Comparison of ENCODE assay signal across 28 cellular contexts in genomic region chr11:94675239-94675638, GRCh38.
DNase-seq lines count a peak whose midpoint lies in the region; ATAC-seq and TF ChIP-seq lines count a peak whose summit lies in the region.
"Had no signal": no experiment of that assay in that cellular context is flagged by ENCODE, and none has a peak within 500 bp of the region (broad histone marks: within the 10 kb centered on the region; RNA-seq: fewer than 3 reads in every experiment).

No MANE protein-coding gene starts in this region.

- H3K4me3 ChIP-seq in epithelial cell of esophagus (ENCODE audit: low read length): no peak overlapping the region
- H3K4me3 ChIP-seq in left lung: no peak overlapping the region
- H3K4me3 ChIP-seq: cardiac muscle cell, stomach, vagina had no signal

- H3K4me3 Mint-ChIP-seq in T-helper 17 cell: no peak overlapping the region
- H3K4me3 Mint-ChIP-seq: activated naive CD8-positive, alpha-beta T cell treated with anti-CD3 and anti-CD28 coated beads, Interleukin-2, amount 10 ng/mL, durations not matched to agents 7 days and 5 days; activated T-cell treated with anti-CD3 and anti-CD28 coated beads, Interleukin-2, amount 50 U/mL, for 4 hours; B cell; CD4-positive, alpha-beta memory T cell; mesothelial cell of epicardium had no signal

- no peaks in the 10 kb centered on the region for H3K36me3 ChIP-seq in left lung
- H3K36me3 ChIP-seq: cardiac muscle cell, stomach, vagina had no signal

- no peaks in the 10 kb centered on the region for H3K36me3 Mint-ChIP-seq in T-helper 17 cell (ENCODE audit: low read depth)
- H3K36me3 Mint-ChIP-seq: activated naive CD8-positive, alpha-beta T cell treated with anti-CD3 and anti-CD28 coated beads, Interleukin-2, amount 10 ng/mL, durations not matched to agents 7 days and 5 days; CD4-positive, alpha-beta memory T cell; mesothelial cell of epicardium had no signal

- no peaks in the 10 kb centered on the region for H3K27me3 ChIP-seq in left lung
- H3K27me3 ChIP-seq: cardiac muscle cell, stomach, vagina had no signal

- peaks cover 2% of the 10 kb centered on the region for H3K4me1 Mint-ChIP-seq in T-helper 17 cell
- H3K4me1 Mint-ChIP-seq: activated naive CD8-positive, alpha-beta T cell treated with anti-CD3 and anti-CD28 coated beads, Interleukin-2, amount 10 ng/mL, durations not matched to agents 7 days and 5 days; B cell; CD4-positive, alpha-beta memory T cell had no signal

- H3K4me1 ChIP-seq in left lung: no peaks in the 10 kb centered on the region
- H3K4me1 ChIP-seq: vagina had no signal

- intact Hi-C loops in left lung (cut with DNase I): no loop called here

- H3K27me3 Mint-ChIP-seq in T-helper 17 cell: peaks cover 33% of the 10 kb centered on the region

- H3K9me3 ChIP-seq in left lung: peaks cover 0 to 11% of the 10 kb centered on the region in 2 donors
- H3K9me3 ChIP-seq in T-helper 17 cell (ENCODE audit: control insufficient read depth, low read length, poor library complexity, severe bottlenecking): no peaks in the 10 kb centered on the region
- H3K9me3 ChIP-seq: stomach, vagina had no signal

- TF ChIP-seq CTCF in epithelial cell of esophagus (IDR thresholded peaks at IDR 0.05; ENCODE audit: insufficient read depth, low read depth, low read length, missing control alignments) (no peak), left lung (IDR thresholded peaks at IDR 0.05) (no peak)

- no peak overlapping the region for H3K27ac Mint-ChIP-seq in T-helper 17 cell
- H3K27ac Mint-ChIP-seq: activated naive CD8-positive, alpha-beta T cell treated with anti-CD3 and anti-CD28 coated beads, Interleukin-2, amount 10 ng/mL, durations not matched to agents 7 days and 5 days; B cell; CD4-positive, alpha-beta memory T cell; mesothelial cell of epicardium had no signal

- H3K27ac ChIP-seq in left lung: no peak overlapping the region
- H3K27ac ChIP-seq: cardiac muscle cell, stomach, vagina had no signal

- DNase-seq in NCI-H1105 (lab: John Stamatoyannopoulos, UW): peak; percentile 75
- DNase-seq in NCI-H2171 treated with DMSO at 0.1 percent for 48 hours (lab: John Stamatoyannopoulos, UW): peak; percentile 92
- peak; percentile 87 for DNase-seq in epithelial cell of esophagus (ENCODE audit: low read depth)
- peak; percentile 19 for DNase-seq in renal cortical epithelial cell (ENCODE audit: low read depth)
- no peak for DNase-seq in left lung
- DNase-seq in T-helper 17 cell: no peak
- DNase-seq in DMS153 (lab: John Stamatoyannopoulos, UW): no peak
- DNase-seq: activated CD4-positive, alpha-beta T cell treated with anti-CD3 and anti-CD28 coated beads, Interleukin-2, amount 50 U/mL, for 1 hour; activated gamma-delta T cell; activated naive CD8-positive, alpha-beta T cell treated with anti-CD3 and anti-CD28 coated beads, Interleukin-2, amount 10 ng/mL, durations not matched to agents 7 days and 5 days; activated T-cell treated with anti-CD3 and anti-CD28 coated beads, Interleukin-2, amount 50 U/mL, for 4 hours; aorta; CD4-positive, alpha-beta memory T cell; effector CD4-positive, alpha-beta T cell; HCEC 1CT; Kasumi-1; NCI-H1694; NCI-H226; NCI-H774; right cardiac atrium; RPMI8226; stimulated activated CD4-positive, alpha-beta T cell treated with anti-CD3 and anti-CD28 coated beads, Interleukin-4, amount 100 ng/mL, for 1 hour; stomach had no signal

- no peak for ATAC-seq in left lung
- ATAC-seq in T-helper 17 cell: no peak
- ATAC-seq in HG02610 (IDR thresholded peaks at IDR 0.05; ENCODE audit: unreplicated experiment): no peak
- ATAC-seq: activated T-cell treated with anti-CD3 and anti-CD28 coated beads, Interleukin-2, amount 50 U/mL, for 4 hours; right cardiac atrium had no signal

Comparison
In these comparisons a context has a peak if more than half of its experiments do, and no peak if none do; other contexts are left out.
1. DNase-seq: peak in NCI-H1105 (single experiment), NCI-H2171 treated with DMSO at 0.1 percent for 48 hours (single experiment), epithelial cell of esophagus (single experiment) and renal cortical epithelial cell (single experiment); none in left lung (0 of 2), T-helper 17 cell (0 of 3) and DMS153 (single experiment).